12 cellular contexts compared by ENCODE assay signal in genomic region chr3:195892105-195892354, GRCh38. TPM values are rescaled to one million over a fixed set of nuclear protein-coding genes. Genes with fewer than 3 reads are reported as not detected.
DNase-seq lines count a peak whose midpoint lies in the region; TF ChIP-seq lines count a peak whose summit lies in the region.
"Had no signal": no experiment of that assay in that cellular context is flagged by ENCODE, and none has a peak within 500 bp of the region (broad histone marks: within the 10 kb centered on the region; RNA-seq: fewer than 3 reads in every experiment).

No MANE protein-coding gene starts in this region.

- H3K27me3 Mint-ChIP-seq in H9 (ENCODE audit: low read depth): peaks cover 2% of the 10 kb centered on the region
- H3K27me3 Mint-ChIP-seq in chondrocyte (ENCODE audit: low read depth): no peaks in the 10 kb centered on the region
- H3K27me3 Mint-ChIP-seq: memory B cell had no signal

- no peak overlapping the region for H2BK12ac ChIP-seq in H9 (ENCODE audit: insufficient read length, low read depth, low read length)

- TF ChIP-seq CTCF in H9 (conservative IDR thresholded peaks at IDR 0.05): no peak
- no peak for TF ChIP-seq CTCF in chondrocyte (IDR thresholded peaks at IDR 0.05)

- no peak overlapping the region for H4K8ac ChIP-seq in H9 (replicated peaks; ENCODE audit: insufficient read length, low read depth, low read length)
- no peak overlapping the region for H4K8ac ChIP-seq in mesendoderm (ENCODE audit: low read depth, low read length)

- peaks cover 15% of the 10 kb centered on the region for H3K23me2 ChIP-seq in H9 (ENCODE audit: insufficient read length, low read depth, low read length, poor library complexity, severe bottlenecking)

- H3K56ac ChIP-seq in H9 (ENCODE audit: insufficient read length, low read depth, low read length) (no peak overlapping the region), mesendoderm (ENCODE audit: low read length) (peak overlapping the region; percentile 26)

- no peak overlapping the region for H4K91ac ChIP-seq in H9 (ENCODE audit: insufficient read length, low read depth, low read length)

- H2AK5ac ChIP-seq in H9 (ENCODE audit: insufficient read length, low read length) (no peak overlapping the region), mesendoderm (ENCODE audit: low read length) (no peak overlapping the region)

- H2BK15ac ChIP-seq in H9 (ENCODE audit: low read depth, low read length): no peak overlapping the region
- H2BK15ac ChIP-seq in mesendoderm (replicated peaks; ENCODE audit: low read depth): no peak overlapping the region

- H3K23ac ChIP-seq in H9 (ENCODE audit: insufficient read length, low read depth, low read length) (no peak overlapping the region), mesendoderm (ENCODE audit: low read length) (no peak overlapping the region)

- H2AFZ ChIP-seq in H9 (ENCODE audit: low read length): no peak overlapping the region

- H3T11ph ChIP-seq in H9 (ENCODE audit: low read length): no peak overlapping the region

- peaks cover 2% of the 10 kb centered on the region for H3K36me3 ChIP-seq in mesendoderm (ENCODE audit: control insufficient read depth, insufficient read depth, low read length)
- peaks cover 5 to 8% of the 10 kb centered on the region in 2 donors for H3K36me3 ChIP-seq in stomach smooth muscle (ENCODE audit: control insufficient read depth in 2 of 2, insufficient read depth in 2 of 2, low read length in 2 of 2)

- H3K4me1 ChIP-seq in H9 (ENCODE audit: insufficient read depth, low read length) (no peaks in the 10 kb centered on the region; the same call in 1 of the 2 replicates), mesendoderm (ENCODE audit: control insufficient read depth, low read depth, low read length) (peaks cover 9% of the 10 kb centered on the region), stomach smooth muscle (ENCODE audit: control insufficient read depth, insufficient read depth, low read length) (peaks cover 58% of the 10 kb centered on the region)

- H3K27ac ChIP-seq in H9 (ENCODE audit: insufficient read length, low read depth, low read length) (no peak overlapping the region), mesendoderm (ENCODE audit: low read depth, low read length) (no peak overlapping the region), stomach smooth muscle (ENCODE audit: low read length) (peak overlapping the region; percentile 55)

- no peak overlapping the region for H3K4me3 ChIP-seq in mesendoderm (ENCODE audit: low read length)
- peak overlapping the region; percentile 55 to 69 for H3K4me3 ChIP-seq in stomach smooth muscle (ENCODE audit: low read length in 2 of 2)

- H3K4me3 Mint-ChIP-seq in H9 (peak overlapping the region in 1 of 2 experiments; percentile 14; a peak in 1 of 5 replicates), chondrocyte (ENCODE audit: unreplicated experiment) (peak overlapping the region; percentile 61)
- H3K4me3 Mint-ChIP-seq: activated naive CD4-positive, alpha-beta T cell treated with anti-CD3 and anti-CD28 coated beads for 36 hours; memory B cell had no signal

- H3K4ac ChIP-seq in H9 (ENCODE audit: low read depth, low read length) (no peak overlapping the region), mesendoderm (ENCODE audit: low read depth, low read length) (no peak overlapping the region)

- no peak for DNase-seq in H9
- DNase-seq in chondrocyte (ENCODE audit: low spot score): no peak
- DNase-seq in mesendoderm: no peak
- no peak for DNase-seq in NCI-H2227 treated with DMSO at 0.1 percent for 48 hours (lab: John Stamatoyannopoulos, UW)
- DNase-seq in stimulated activated CD4-positive, alpha-beta T cell treated with anti-CD3 and anti-CD28 coated beads, Interleukin-12 subunit alpha, Interleukin-12 subunit beta, amount 100 ng/mL, for 4 hours: no peak
- no peak for DNase-seq in stimulated activated CD4-positive, alpha-beta T cell treated with anti-CD3 and anti-CD28 coated beads, Interleukin-4, amount 100 ng/mL, for 1 hour
- DNase-seq in NK-92 treated with Interleukin-12 subunit alpha and Interleukin-12 subunit beta, amount 100 ng/mL, for 24 hours (lab: John Stamatoyannopoulos, UW): no peak
- DNase-seq: activated naive CD4-positive, alpha-beta T cell treated with anti-CD3 and anti-CD28 coated beads for 36 hours; GF-D8; NCI-H2171 treated with DMSO at 0.1 percent for 48 hours had no signal

- H4K20me1 ChIP-seq in H9 (ENCODE audit: control insufficient read depth, insufficient read depth, insufficient read length): no peaks in the 10 kb centered on the region

- H3K79me1 ChIP-seq in H9 (ENCODE audit: insufficient read depth, low read depth, low read length, poor library complexity, severe bottlenecking) (peaks cover 3% of the 10 kb centered on the region), mesendoderm (ENCODE audit: low read length) (peaks cover 3% of the 10 kb centered on the region)

- H3K27me3 ChIP-seq in H9 (ENCODE audit: insufficient read depth, low read length) (no peaks in the 10 kb centered on the region), mesendoderm (ENCODE audit: insufficient read depth, low read length, poor library complexity) (no peaks in the 10 kb centered on the region), stomach smooth muscle (ENCODE audit: control insufficient read depth in 1 of 2, insufficient read depth in 2 of 2, low read length in 2 of 2) (no peaks in the 10 kb centered on the region)

- H2BK120ac ChIP-seq in H9 (ENCODE audit: low read depth, low read length, poor library complexity, severe bottlenecking): no peak overlapping the region
- no peak overlapping the region for H2BK120ac ChIP-seq in mesendoderm (ENCODE audit: low read depth, low read length)

- H4K5ac ChIP-seq in H9 (ENCODE audit: insufficient read length, low read depth, low read length) (no peak overlapping the region), mesendoderm (ENCODE audit: low read length) (no peak overlapping the region)

- no peak overlapping the region for H2BK5ac ChIP-seq in H9 (ENCODE audit: insufficient read length, low read length)
- no peak overlapping the region for H2BK5ac ChIP-seq in mesendoderm (ENCODE audit: low read length)

- H3K9ac ChIP-seq in H9 (ENCODE audit: extremely low read depth, insufficient read length, low read length): no peak overlapping the region
- no peak overlapping the region for H3K9ac ChIP-seq in mesendoderm (ENCODE audit: low read length)
- H3K9ac ChIP-seq in stomach smooth muscle (ENCODE audit: low read length in 2 of 2): peak overlapping the region in 1 of 2 donors; percentile 0

- H3K79me2 ChIP-seq in H9 (ENCODE audit: insufficient read depth, low read length): no peaks in the 10 kb centered on the region
- no peaks in the 10 kb centered on the region for H3K79me2 ChIP-seq in mesendoderm (ENCODE audit: control insufficient read depth, insufficient read depth, low read length)

- no peak overlapping the region for H3K4me2 ChIP-seq in H9 (ENCODE audit: insufficient read depth, insufficient read length, low read length)
- no peak overlapping the region for H3K4me2 ChIP-seq in mesendoderm (ENCODE audit: low read length)

- H3K27ac Mint-ChIP-seq in H9 (peak overlapping the region in 1 of 3 experiments; percentile 89; a peak in 2 of 7 replicates), chondrocyte (ENCODE audit: unreplicated experiment) (peak overlapping the region; percentile 51)
- H3K27ac Mint-ChIP-seq: activated naive CD4-positive, alpha-beta T cell treated with anti-CD3 and anti-CD28 coated beads for 36 hours; memory B cell had no signal

- H3K4me1 Mint-ChIP-seq in H9 (peaks cover 43 to 70% of the 10 kb centered on the region in 2 experiments), chondrocyte (ENCODE audit: low read depth) (peaks cover 56% of the 10 kb centered on the region)

- H3K14ac ChIP-seq in H9 (ENCODE audit: insufficient read depth, low read length): peak overlapping the region; percentile 19; the same call in 1 of the 2 replicates

- WGBS in H9 (ENCODE audit: extremely low coverage, insufficient read length, low lambda C conversion rate): no CpG with 5 or more reads among the region's 9 CpGs
- WGBS in mesendoderm (ENCODE audit: extremely low coverage, insufficient coverage, low lambda C conversion rate): no CpG with 5 or more reads among the region's 9 CpGs

- H3K18ac ChIP-seq in H9 (ENCODE audit: insufficient read length, low read depth, low read length): no peak overlapping the region
- H3K18ac ChIP-seq in mesendoderm (ENCODE audit: low read length): no peak overlapping the region

- H3K9me3 ChIP-seq in H9 (ENCODE audit: control insufficient read depth, low read depth, low read length) (no peaks in the 10 kb centered on the region), stomach smooth muscle (ENCODE audit: control insufficient read depth in 2 of 2, low read length in 2 of 2) (no peaks in the 10 kb centered on the region)

- H3K36me3 Mint-ChIP-seq in H9 (ENCODE audit: insufficient read depth in 1 of 3, low read depth in 3 of 3): peaks cover 4 to 6% (median 5%) of the 10 kb centered on the region in 3 experiments; a peak in 5 of 7 replicates
- H3K36me3 Mint-ChIP-seq in chondrocyte (ENCODE audit: low read depth): peaks cover 3% of the 10 kb centered on the region
- H3K36me3 Mint-ChIP-seq: memory B cell had no signal

- H3K9me3 Mint-ChIP-seq in H9 (no peaks in the 10 kb centered on the region), chondrocyte (ENCODE audit: low read depth) (no peaks in the 10 kb centered on the region)
- H3K9me3 Mint-ChIP-seq: activated naive CD4-positive, alpha-beta T cell treated with anti-CD3 and anti-CD28 coated beads for 36 hours; memory B cell had no signal

- H2BK20ac ChIP-seq in H9 (ENCODE audit: low read depth, low read length, poor library complexity, severe bottlenecking): no peak overlapping the region

RNA-seq across cellular contexts. Expression of gene TNK2, which starts 16.3 kb away (rescaled TPM):
- 34.5 and 35.3 TPM in 2 replicates for total RNA-seq in H9 (2021)
- total RNA-seq in chondrocyte: 35.5 to 39.8 TPM (median 38.6 TPM) in 3 replicates
- 10.7 TPM for polyA plus RNA-seq in mesendoderm (2013, experiment 1 of 2)
- polyA plus RNA-seq in mesendoderm (2013, experiment 2 of 2): 10.4 TPM
